In the genomic region with DNA sequence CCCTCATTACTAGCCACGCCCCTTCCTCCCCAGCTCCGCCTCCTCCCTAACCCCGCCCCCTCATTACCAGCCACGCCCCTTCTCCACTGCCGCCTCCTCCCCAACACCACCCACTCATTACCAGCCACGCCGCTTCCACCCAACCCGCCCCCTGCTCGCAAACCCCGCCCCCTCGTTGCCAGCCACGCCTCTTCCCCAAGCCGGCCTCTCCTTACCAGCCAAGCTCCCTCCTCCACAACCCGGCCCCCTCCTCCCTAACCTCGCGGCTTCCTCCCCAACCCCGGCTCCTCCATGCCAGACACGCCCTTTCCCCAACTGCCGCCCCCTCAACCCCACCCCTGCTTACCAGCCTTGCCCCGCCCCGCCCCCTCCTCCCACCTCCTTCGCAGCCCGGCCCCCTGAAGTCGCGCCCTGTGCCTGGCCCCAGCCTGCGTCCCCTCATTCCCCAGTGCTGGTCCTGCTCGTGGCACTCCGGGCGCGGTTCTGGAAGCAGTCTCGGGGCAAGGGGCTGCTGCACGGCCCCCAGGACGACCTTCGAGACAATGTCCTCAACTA, we compare ENCODE assay signal across 9 cellular contexts. TPM values are rescaled to one million over a fixed set of nuclear protein-coding genes. Genes with fewer than 3 reads are reported as not detected.
DNase-seq lines count a peak whose midpoint lies in the region; ATAC-seq and TF ChIP-seq lines count a peak whose summit lies in the region.
"Had no signal": no experiment of that assay in that cellular context is flagged by ENCODE, and none has a peak within 500 bp of the region (broad histone marks: within the 10 kb centered on the region; RNA-seq: fewer than 3 reads in every experiment).

No MANE protein-coding gene starts in this region.

- no peaks in the 10 kb centered on the region for H3K36me3 Mint-ChIP-seq in naive thymus-derived CD8-positive, alpha-beta T cell

- in situ Hi-C loops in T47D (cut with HindIII; ENCODE audit: low pct_unique_long_range_greater_than_20kb, low sequenced_read_pairs) (no loop called here), mammary epithelial cell (cut with MboI; ENCODE audit: low sequenced_read_pairs in 2 of 2) (no loop called here)

- no peak for TF ChIP-seq CTCF in mammary epithelial cell (conservative IDR thresholded peaks at IDR 0.05 in 1 of 2, IDR thresholded peaks at IDR 0.05 in 1 of 2; ENCODE audit: extremely low read depth in 1 of 2, insufficient read depth in 1 of 2, low read depth in 1 of 2, low read length in 2 of 2)
- TF ChIP-seq CTCF in RWPE2 (IDR thresholded peaks at IDR 0.05; ENCODE audit: poor library complexity, severe bottlenecking), result no peak
- TF ChIP-seq CTCF in colonic mucosa (IDR thresholded peaks at IDR 0.05), result no peak

- H3K27me3 ChIP-seq in mammary epithelial cell (ENCODE audit: insufficient read depth, low read length) (peaks cover 2% of the 10 kb centered on the region), RWPE2 (ENCODE audit: insufficient read depth, poor library complexity, severe bottlenecking) (no peaks in the 10 kb centered on the region), colonic mucosa (peaks cover 9% of the 10 kb centered on the region)

- no TSS peak for BruUV-seq in mammary epithelial cell (replicated peaks; lab: Mats Ljungman, UMichigan)

- H3K4me2 ChIP-seq in mammary epithelial cell (ENCODE audit: insufficient read depth, low read depth, low read length), result no peak overlapping the region

- CTCF ChIA-PET in mammary epithelial cell (lab: Charles Lee; ENCODE audit: low non-redundant PET), result interaction anchor here (0.6 kb wide), 1 partner anchor 1226 kb away, joined by 23 read pairs; no protein-coding TSS in a partner anchor

- peaks cover 0 to 5% (median 1%) of the 10 kb centered on the region in 4 donors for H3K4me1 Mint-ChIP-seq in naive thymus-derived CD8-positive, alpha-beta T cell

- H3K4me3 Mint-ChIP-seq in naive thymus-derived CD8-positive, alpha-beta T cell, result peak overlapping the region in 2 of 10 donors; percentile 41 to 63
- H3K4me3 Mint-ChIP-seq: T-helper 1 cell treated with Interleukin-12 subunit alpha and Interleukin-12 subunit beta and Interleukin-4 antibody, amounts not matched to agents 30 μg/mL and 1 μg/mL, for 36 hours had no signal

- no peaks in the 10 kb centered on the region for H4K20me1 ChIP-seq in mammary epithelial cell (ENCODE audit: insufficient read depth, low read length)

- H3K9me3 Mint-ChIP-seq in naive thymus-derived CD8-positive, alpha-beta T cell, result peaks cover 0 to 2% (median 0%) of the 10 kb centered on the region in 9 donors
- H3K9me3 Mint-ChIP-seq: T-helper 1 cell treated with Interleukin-12 subunit alpha and Interleukin-12 subunit beta and Interleukin-4 antibody, amounts not matched to agents 30 μg/mL and 1 μg/mL, for 36 hours had no signal

- POLR2A ChIA-PET in naive thymus-derived CD8-positive, alpha-beta T cell (lab: Charles Lee), result interaction anchor here (0.6 to 1.2 kb wide), 2 partner anchors 19 to 99 kb away, joined by 3 to 5 read pairs; a partner anchor contains a TSS

- H3K9ac ChIP-seq in mammary epithelial cell (ENCODE audit: insufficient read depth, low read length), result no peak overlapping the region
- H3K9ac ChIP-seq in colonic mucosa (ENCODE audit: low read depth in 2 of 2, low read length in 2 of 2), result no peak overlapping the region

- H3K27ac ChIP-seq in mammary epithelial cell (ENCODE audit: insufficient read depth, low read depth, low read length) (no peak overlapping the region), RWPE2 (ENCODE audit: poor library complexity, severe bottlenecking) (no peak overlapping the region), colonic mucosa (no peak overlapping the region)

- no peak overlapping the region for H3K27ac Mint-ChIP-seq in naive thymus-derived CD8-positive, alpha-beta T cell
- H3K27ac Mint-ChIP-seq: T-helper 1 cell treated with Interleukin-12 subunit alpha and Interleukin-12 subunit beta and Interleukin-4 antibody, amounts not matched to agents 30 μg/mL and 1 μg/mL, for 36 hours had no signal

- no peak overlapping the region for H2AFZ ChIP-seq in mammary epithelial cell (ENCODE audit: low read depth, low read length)

- ATAC-seq in RWPE2 (ENCODE audit: low read depth) (peak; percentile 59), HG02970 (IDR thresholded peaks at IDR 0.05; ENCODE audit: low FRiP score, unreplicated experiment) (no peak), HG03342 (IDR thresholded peaks at IDR 0.05; ENCODE audit: unreplicated experiment) (no peak), GM19395 (IDR thresholded peaks at IDR 0.05; ENCODE audit: unreplicated experiment) (no peak)
- peak; percentile 35 to 37 for ATAC-seq in naive thymus-derived CD8-positive, alpha-beta T cell

- no peaks in the 10 kb centered on the region for H3K4me1 ChIP-seq in mammary epithelial cell (ENCODE audit: insufficient read depth, low read length)
- no peaks in the 10 kb centered on the region for H3K4me1 ChIP-seq in RWPE2 (ENCODE audit: insufficient read depth, poor library complexity, severe bottlenecking)
- no peaks in the 10 kb centered on the region for H3K4me1 ChIP-seq in colonic mucosa

- intact Hi-C loops in mammary epithelial cell (cut with micrococcal nuclease), result no loop called here
- intact Hi-C loops in colonic mucosa (cut with DNase I), result no loop called here

- no peak overlapping the region for H3K4me3 ChIP-seq in mammary epithelial cell (replicated peaks in 1 of 3; ENCODE audit: insufficient read depth in 1 of 3, low read depth in 2 of 3, low read length in 3 of 3)
- H3K4me3 ChIP-seq in RWPE2 (ENCODE audit: severe bottlenecking), result peak overlapping the region; percentile 24
- no peak overlapping the region for H3K4me3 ChIP-seq in colonic mucosa

- WGBS in mammary epithelial cell (ENCODE audit: low coverage, missing lambda C conversion rate), result 40% methylated on average over 1 of the region's 34 CpGs

- dilution Hi-C loops in mammary epithelial cell (cut with HindIII; ENCODE audit: low sequenced_read_pairs), result no loop called here

- H3K36me3 ChIP-seq in mammary epithelial cell (ENCODE audit: insufficient read depth, low read length) (no peaks in the 10 kb centered on the region), RWPE2 (ENCODE audit: low read depth) (no peaks in the 10 kb centered on the region), colonic mucosa (no peaks in the 10 kb centered on the region)

- H3K79me2 ChIP-seq in mammary epithelial cell (ENCODE audit: insufficient read depth, low read length), result no peaks in the 10 kb centered on the region

- DNase-seq in T47D (ENCODE audit: low read depth in 1 of 2, low spot score in 1 of 2) (peak; percentile 83 to 96), mammary epithelial cell (no peak), RWPE2 (ENCODE audit: low spot score) (peak; percentile 91), colonic mucosa (peak; percentile 61)
- peak in 5 of 10 donors; percentile 41 to 70 (median 48) for DNase-seq in naive thymus-derived CD8-positive, alpha-beta T cell

- H3K9me3 ChIP-seq in mammary epithelial cell (replicated peaks; ENCODE audit: insufficient read depth, low read length) (no peaks in the 10 kb centered on the region), RWPE2 (ENCODE audit: severe bottlenecking) (no peaks in the 10 kb centered on the region), colonic mucosa (no peaks in the 10 kb centered on the region)

- peaks cover 0 to 2% (median 0%) of the 10 kb centered on the region in 5 donors for H3K27me3 Mint-ChIP-seq in naive thymus-derived CD8-positive, alpha-beta T cell

RNA-seq across cellular contexts. Expression of a gene that starts 7.2 kb away (rescaled TPM):
- total RNA-seq in mammary epithelial cell, result under 1 TPM in 1 of 2 donors, not detected in 1; 0.45 TPM
- not detected for polyA plus RNA-seq in mammary epithelial cell
- polyA minus RNA-seq in mammary epithelial cell, result not detected
- 1 to 10 TPM in 1 of 2 donors, not detected in 1; 1.3 TPM for total RNA-seq in colonic mucosa
- not detected for total RNA-seq in naive thymus-derived CD8-positive, alpha-beta T cell
- not detected for polyA plus RNA-seq in naive thymus-derived CD8-positive, alpha-beta T cell

RNA-seq across cellular contexts. Expression of a gene that starts 21.6 kb away (rescaled TPM):
- total RNA-seq in mammary epithelial cell (under 1 TPM; 0.14 to 0.33 TPM), colonic mucosa (not detected)
- not detected for polyA plus RNA-seq in mammary epithelial cell
- polyA minus RNA-seq in mammary epithelial cell, result not detected
- not detected for total RNA-seq in naive thymus-derived CD8-positive, alpha-beta T cell
- polyA plus RNA-seq in naive thymus-derived CD8-positive, alpha-beta T cell, result not detected

RNA-seq across cellular contexts. Expression of a gene that starts 24.4 kb away (rescaled TPM):
- total RNA-seq in mammary epithelial cell (10 to 100 TPM in 1 of 2 donors, 1 to 10 TPM in 1; 8.5 to 10.2 TPM), colonic mucosa (1 to 10 TPM; 3.9 to 6.4 TPM)
- polyA plus RNA-seq in mammary epithelial cell, result 4.3 TPM
- 6.8 TPM for polyA minus RNA-seq in mammary epithelial cell
- total RNA-seq in naive thymus-derived CD8-positive, alpha-beta T cell, result 10 to 100 TPM in 1 of 2 experiments, 1 to 10 TPM in 1; 8.7 to 11.0 TPM
- polyA plus RNA-seq in naive thymus-derived CD8-positive, alpha-beta T cell, result 1 to 10 TPM; 2.0 to 5.5 (median 2.9) TPM

Comparison
In these comparisons a context has a peak if more than half of its experiments do, and no peak if none do; other contexts are left out.
1. ATAC-seq: peak in RWPE2 (single experiment) and naive thymus-derived CD8-positive, alpha-beta T cell (2 of 2); none in HG02970 (single experiment), HG03342 (single experiment) and GM19395 (single experiment).